22 cellular contexts compared by ENCODE assay signal in the genomic region with DNA sequence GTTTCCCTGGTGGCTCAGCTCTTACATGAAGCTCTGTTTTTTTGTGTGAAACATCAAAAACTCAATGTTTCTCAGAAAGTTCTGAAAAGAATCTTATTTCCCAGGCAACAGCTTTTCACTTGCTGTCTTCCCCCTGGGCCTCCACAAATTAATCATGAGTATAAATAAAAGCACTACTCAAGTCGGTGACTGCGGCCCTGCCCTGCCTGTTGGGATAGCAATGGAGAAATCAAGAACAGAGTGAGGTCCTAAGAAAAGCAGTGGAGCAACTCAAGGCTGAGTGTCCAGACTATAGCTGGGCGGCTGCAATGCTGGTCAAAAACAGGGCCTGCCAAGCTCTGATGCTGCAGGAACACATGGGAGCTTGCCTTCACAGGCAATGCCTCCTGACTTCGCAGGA. TPM values are rescaled to one million over a fixed set of nuclear protein-coding genes. Genes with fewer than 3 reads are reported as not detected.
DNase-seq lines count a peak whose midpoint lies in the region; ATAC-seq, FAIRE-seq and TF ChIP-seq lines count a peak whose summit lies in the region.
"Had no signal": no experiment of that assay in that cellular context is flagged by ENCODE, and none has a peak within 500 bp of the region (broad histone marks: within the 10 kb centered on the region; RNA-seq: fewer than 3 reads in every experiment).

No MANE protein-coding gene starts in this region.

- H3K27me3 ChIP-seq in esophagus muscularis mucosa, result no peaks in the 10 kb centered on the region
- H3K27me3 ChIP-seq in psoas muscle (ENCODE audit: insufficient read depth in 3 of 3, low read length in 2 of 3), result no peaks in the 10 kb centered on the region
- H3K27me3 ChIP-seq: BLaER1 treated with 17β-estradiol and CSF1 and Interleukin-3, amounts not matched to agents 10 nM and 100 nM had no signal

- H3K4me3 ChIP-seq in esophagus muscularis mucosa (no peak overlapping the region), psoas muscle (no peak overlapping the region)
- H3K4me3 ChIP-seq: BLaER1 treated with 17β-estradiol and CSF1 and Interleukin-3, amounts not matched to agents 10 nM and 100 nM; GM12878 had no signal

- TF ChIP-seq POLR2A in esophagus muscularis mucosa (IDR thresholded peaks at IDR 0.05; ENCODE audit: low read depth), result no peak
- TF ChIP-seq POLR2A in H54 (IDR thresholded peaks at IDR 0.05; ENCODE audit: low read depth, low read length), result no peak

- no peak for TF ChIP-seq CTCF in esophagus muscularis mucosa (IDR thresholded peaks at IDR 0.05)
- no peak for TF ChIP-seq CTCF in psoas muscle (IDR thresholded peaks at IDR 0.05)

- no peaks in the 10 kb centered on the region for H3K9me3 ChIP-seq in esophagus muscularis mucosa
- H3K9me3 ChIP-seq in psoas muscle, result no peaks in the 10 kb centered on the region
- H3K9me3 ChIP-seq: BLaER1 treated with 17β-estradiol and CSF1 and Interleukin-3, amounts not matched to agents 10 nM and 100 nM; Caco-2 had no signal

- 89% methylated on average over 3 of the region's 4 CpGs for WGBS in esophagus muscularis mucosa
- 72 to 88% (median 82%) methylated on average over 4 of the region's 4 CpGs for WGBS in psoas muscle, 3 donors

- no peak for TF ChIP-seq EP300 in esophagus muscularis mucosa (IDR thresholded peaks at IDR 0.05)

- FAIRE-seq in H54 (lab: Jason Lieb, UNC), result no peak
- FAIRE-seq: A204.1, D721Med, GM12878, GM12892, GM18507 had no signal

- H3K36me3 ChIP-seq in esophagus muscularis mucosa, result no peaks in the 10 kb centered on the region
- H3K36me3 ChIP-seq in psoas muscle (ENCODE audit: insufficient read depth in 1 of 2, low read depth in 1 of 2), result no peaks in the 10 kb centered on the region
- H3K36me3 ChIP-seq: BLaER1 treated with 17β-estradiol and CSF1 and Interleukin-3, amounts not matched to agents 10 nM and 100 nM had no signal

- no peak for ATAC-seq in psoas muscle
- ATAC-seq: CD8-positive, alpha-beta T cell; GM12878 had no signal

- H3K4me1 ChIP-seq in esophagus muscularis mucosa (no peaks in the 10 kb centered on the region), psoas muscle (no peaks in the 10 kb centered on the region)
- H3K4me1 ChIP-seq: Caco-2 had no signal

- intact Hi-C loops in esophagus muscularis mucosa (cut with DNase I) (no loop called here), psoas muscle (cut with DNase I) (no loop called here)

- DNase-seq in G401 (ENCODE audit: low spot score), result peak; percentile 9
- peak; percentile 72 for DNase-seq in esophagus muscularis mucosa (ENCODE audit: extremely low spot score)
- DNase-seq in medulla oblongata (ENCODE audit: extremely low spot score), result peak; percentile 70
- no peak for DNase-seq in activated naive CD4-positive, alpha-beta T cell treated with anti-CD3 and anti-CD28 coated beads, Interleukin-2, amount 50 U/mL, for 16 hours
- DNase-seq in psoas muscle, result no peak
- no peak for DNase-seq in H54 (ENCODE audit: insufficient read length, low spot score)
- no peak for DNase-seq in NCI-H2081 treated with DMSO at 0.1 percent for 48 hours (lab: John Stamatoyannopoulos, UW)
- DNase-seq: 8988T; ACHN; Caco-2; Calu3; CD4-positive, alpha-beta T cell; CD8-positive, alpha-beta T cell; DMS79 treated with DMSO at 0.1 percent for 48 hours; GDM1 had no signal

- in situ Hi-C loops in G401 (cut with HindIII; ENCODE audit: low sequenced_read_pairs), result no loop called here

- H3K27ac ChIP-seq in esophagus muscularis mucosa (replicated peaks in 1 of 4) (no peak overlapping the region), psoas muscle (no peak overlapping the region)
- H3K27ac ChIP-seq: C4-2B had no signal

RNA-seq across cellular contexts. Expression of a gene that starts 22.2 kb away (rescaled TPM):
- 57.2 and 57.3 TPM in 2 replicates for total RNA-seq in G401 (2014; rRNA removed; shearing (Covaris generic))
- 10 to 100 TPM; 35.0 to 44.9 (median 35.7) TPM for total RNA-seq in esophagus muscularis mucosa
- total RNA-seq in psoas muscle, result 10 to 100 TPM in 1 of 4 donors, 1 to 10 TPM in 3; 6.6 to 10.3 (median 8.4) TPM
- polyA plus RNA-seq in psoas muscle, result 1 to 10 TPM; 4.0 to 7.7 (median 6.4) TPM

Comparison
In these comparisons a context has a peak if more than half of its experiments do, and no peak if none do; other contexts are left out.
1. DNase-seq: peak in G401 (single experiment), esophagus muscularis mucosa (single experiment) and medulla oblongata (single experiment); none in activated naive CD4-positive, alpha-beta T cell treated with anti-CD3 and anti-CD28 coated beads, Interleukin-2, amount 50 U/mL, for 16 hours (single experiment), psoas muscle (0 of 2), H54 (single experiment) and NCI-H2081 treated with DMSO at 0.1 percent for 48 hours (single experiment).